ENCODE assay signal across 9 cellular contexts in genomic region chr14:59482120-59482434, GRCh38. TPM values are rescaled to one million over a fixed set of nuclear protein-coding genes. Genes with fewer than 3 reads are reported as not detected.
A peak's percentile ranks its signal among the peaks of the same experiment; 100 is the strongest.
DNase-seq lines count a peak whose midpoint lies in the region; ATAC-seq, FAIRE-seq and TF ChIP-seq lines count a peak whose summit lies in the region.
"Had no signal": no experiment of that assay in that cellular context is flagged by ENCODE, and none has a peak within 500 bp of the region (broad histone marks: within the 10 kb centered on the region; RNA-seq: fewer than 3 reads in every experiment).

No MANE protein-coding gene starts in this region.

- no peaks in the 10 kb centered on the region for H3K9me3 ChIP-seq in A673 (ENCODE audit: low read depth, low read length, poor library complexity, severe bottlenecking)
- no peaks in the 10 kb centered on the region for H3K9me3 ChIP-seq in astrocyte (ENCODE audit: insufficient read depth, low read depth, low read length)
- H3K9me3 ChIP-seq in lower lobe of right lung = no peaks in the 10 kb centered on the region

- DNase-seq in A673 (ENCODE audit: low spot score) (no peak), HFF-Myc (ENCODE audit: extremely low read depth, low read depth) (no peak), astrocyte (ENCODE audit: low read depth) (no peak), lower lobe of right lung (no peak), D721Med (ENCODE audit: insufficient read length, low spot score) (no peak)

- intact Hi-C loops in A673 (cut with micrococcal nuclease; ENCODE audit: unreplicated experiment) = no loop called here
- intact Hi-C loops in lower lobe of right lung (cut with DNase I) = no loop called here

- H3K9me3 Mint-ChIP-seq in astrocyte (ENCODE audit: unreplicated experiment) = no peaks in the 10 kb centered on the region

- H3K4me1 Mint-ChIP-seq in astrocyte (ENCODE audit: low read depth, unreplicated experiment) = peaks cover 26% of the 10 kb centered on the region

- peaks cover 98% of the 10 kb centered on the region for H3K79me2 ChIP-seq in astrocyte (ENCODE audit: insufficient read depth, low read length)

- H3K4me3 ChIP-seq in A673 (ENCODE audit: low read depth, low read length, poor library complexity, severe bottlenecking) (peak overlapping the region; percentile 84), HFF-Myc (replicated peaks; ENCODE audit: low read depth, low read length) (peak overlapping the region; percentile 98), astrocyte (ENCODE audit: insufficient read depth, low read depth, low read length) (peak overlapping the region; percentile 85), lower lobe of right lung (peak overlapping the region; percentile 79)

- peaks cover 20% of the 10 kb centered on the region for H3K4me1 ChIP-seq in A673 (ENCODE audit: insufficient read depth, low read length, poor library complexity, severe bottlenecking)
- H3K4me1 ChIP-seq in astrocyte (ENCODE audit: insufficient read depth, low read length) = peaks cover 26% of the 10 kb centered on the region
- peaks cover 49% of the 10 kb centered on the region for H3K4me1 ChIP-seq in lower lobe of right lung

- peaks cover 11% of the 10 kb centered on the region for H4K20me1 ChIP-seq in astrocyte (ENCODE audit: insufficient read depth, low read length)

- H3K27me3 ChIP-seq in A673 (replicated peaks; ENCODE audit: insufficient read depth, low read depth, low read length, poor library complexity) (no peaks in the 10 kb centered on the region), astrocyte (ENCODE audit: insufficient read depth, low read length) (no peaks in the 10 kb centered on the region), lower lobe of right lung (ENCODE audit: low read depth) (no peaks in the 10 kb centered on the region)

- ATAC-seq in lower lobe of right lung (no peak), HG03432 (IDR thresholded peaks at IDR 0.05; ENCODE audit: unreplicated experiment) (no peak), GM21515 (IDR thresholded peaks at IDR 0.05; ENCODE audit: unreplicated experiment) (no peak), GM19397 (IDR thresholded peaks at IDR 0.05; ENCODE audit: unreplicated experiment) (no peak)

- peak overlapping the region; percentile 96 for H3K9ac ChIP-seq in astrocyte (ENCODE audit: low read length)

- H3K36me3 ChIP-seq in A673 (ENCODE audit: insufficient read depth, low read length, poor library complexity, severe bottlenecking) = peaks cover 18% of the 10 kb centered on the region
- H3K36me3 ChIP-seq in astrocyte (ENCODE audit: insufficient read depth, low read length) = peaks cover 11% of the 10 kb centered on the region
- peaks cover 8% of the 10 kb centered on the region for H3K36me3 ChIP-seq in lower lobe of right lung

- CTCF ChIA-PET in A673 (lab: Charles Lee) = no interaction called here

- no TSS peak for BruUV-seq in A673 (replicated peaks; lab: Mats Ljungman, UMichigan)

- H2AFZ ChIP-seq in astrocyte (ENCODE audit: low read depth, low read length) = no peak overlapping the region

- POLR2A ChIA-PET in A673 (lab: Charles Lee; ENCODE audit: low non-redundant PET) = no interaction called here

- H3K27ac Mint-ChIP-seq in astrocyte (ENCODE audit: unreplicated experiment) = peak overlapping the region; percentile 100

- peak overlapping the region; percentile 94 for H3K4me2 ChIP-seq in astrocyte (ENCODE audit: low read length)

- peaks cover 9% of the 10 kb centered on the region for H3K36me3 Mint-ChIP-seq in astrocyte (ENCODE audit: low read depth, unreplicated experiment)

- H3K27me3 Mint-ChIP-seq in astrocyte (ENCODE audit: low read depth, unreplicated experiment) = no peaks in the 10 kb centered on the region

- no peak for FAIRE-seq in astrocyte (lab: Jason Lieb, UNC)
- no peak for FAIRE-seq in D721Med (lab: Jason Lieb, UNC)
- FAIRE-seq: endometrium had no signal

- H3K27ac ChIP-seq in A673 (ENCODE audit: low read depth, low read length, poor library complexity, severe bottlenecking) (peak overlapping the region; percentile 92), astrocyte (ENCODE audit: low read depth, low read length) (peak overlapping the region; percentile 96), lower lobe of right lung (peak overlapping the region; percentile 95)

- TF ChIP-seq CTCF in A673 (conservative IDR thresholded peaks at IDR 0.05; ENCODE audit: low read depth, low read length) = no peak
- no peak for TF ChIP-seq CTCF in HFF-Myc (IDR thresholded peaks at IDR 0.05; ENCODE audit: low read depth, low read length, missing control alignments)
- no peak for TF ChIP-seq CTCF in astrocyte (IDR thresholded peaks at IDR 0.05; ENCODE audit: insufficient read depth, low read depth, low read length)
- no peak for TF ChIP-seq CTCF in lower lobe of right lung (IDR thresholded peaks at IDR 0.05)
- TF ChIP-seq CTCF in D721Med (IDR thresholded peaks at IDR 0.05; ENCODE audit: insufficient read depth, missing control alignments) = no peak

- peak overlapping the region; percentile 99 for H3K4me3 Mint-ChIP-seq in astrocyte (ENCODE audit: unreplicated experiment)

RNA-seq across cellular contexts. Expression of gene L3HYPDH, which starts 2.1 kb away (rescaled TPM):
- total RNA-seq in A673 (2021) = 31.9 and 32.0 TPM in 2 replicates
- 57.2 and 62.8 TPM in 2 replicates for total RNA-seq in astrocyte
- total RNA-seq in lower lobe of right lung = 17.9 TPM

RNA-seq across cellular contexts. Expression of gene JKAMP, which starts 2.2 kb away (rescaled TPM):
- total RNA-seq in A673 (2021) = 43.9 and 51.6 TPM in 2 replicates
- total RNA-seq in astrocyte = 68.8 and 74.6 TPM in 2 replicates
- total RNA-seq in lower lobe of right lung = 44.6 TPM

RNA-seq across cellular contexts. Expression of gene GPR135, which starts 16.9 kb away (rescaled TPM):
- total RNA-seq in A673 (2021) (2.3 and 3.4 TPM in 2 replicates), astrocyte (6.2 and 6.7 TPM in 2 replicates), lower lobe of right lung (3.4 TPM)
